Comparison of ENCODE assay signal across 1 cellular context in the genomic region with DNA sequence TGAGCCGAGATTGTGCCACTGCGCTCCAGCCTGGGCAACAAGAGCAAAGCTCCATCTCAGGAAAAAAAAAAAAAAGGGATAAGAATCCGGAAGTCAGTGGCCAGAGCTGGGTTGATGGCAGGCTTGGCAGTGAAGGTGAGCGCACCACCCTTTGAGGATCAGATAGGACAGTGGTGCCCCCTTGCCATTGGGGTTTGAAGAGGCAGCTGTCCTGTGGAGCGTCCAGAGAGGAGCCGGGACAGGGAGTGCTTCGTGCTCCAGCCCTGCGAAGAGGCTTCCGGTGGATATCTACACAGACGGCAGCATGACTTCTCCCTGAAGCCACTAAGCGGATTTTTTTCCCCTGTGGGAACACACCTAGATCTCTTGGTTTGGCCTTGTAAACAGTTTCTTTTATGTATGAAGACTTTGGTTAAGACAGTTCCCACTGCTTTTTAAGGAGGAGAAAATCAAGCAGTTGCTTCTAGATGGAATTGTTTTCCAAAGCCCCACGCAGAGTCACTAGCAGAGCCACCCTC.
TF ChIP-seq lines count a peak whose summit lies in the region.

No MANE protein-coding gene starts in this region.

TF ChIP-seq in WTC11, 78 proteins besides CTCF, POLR2A, EP300 and RAD21 (continued from another document):
- TF ChIP-seq, protein P1, sequence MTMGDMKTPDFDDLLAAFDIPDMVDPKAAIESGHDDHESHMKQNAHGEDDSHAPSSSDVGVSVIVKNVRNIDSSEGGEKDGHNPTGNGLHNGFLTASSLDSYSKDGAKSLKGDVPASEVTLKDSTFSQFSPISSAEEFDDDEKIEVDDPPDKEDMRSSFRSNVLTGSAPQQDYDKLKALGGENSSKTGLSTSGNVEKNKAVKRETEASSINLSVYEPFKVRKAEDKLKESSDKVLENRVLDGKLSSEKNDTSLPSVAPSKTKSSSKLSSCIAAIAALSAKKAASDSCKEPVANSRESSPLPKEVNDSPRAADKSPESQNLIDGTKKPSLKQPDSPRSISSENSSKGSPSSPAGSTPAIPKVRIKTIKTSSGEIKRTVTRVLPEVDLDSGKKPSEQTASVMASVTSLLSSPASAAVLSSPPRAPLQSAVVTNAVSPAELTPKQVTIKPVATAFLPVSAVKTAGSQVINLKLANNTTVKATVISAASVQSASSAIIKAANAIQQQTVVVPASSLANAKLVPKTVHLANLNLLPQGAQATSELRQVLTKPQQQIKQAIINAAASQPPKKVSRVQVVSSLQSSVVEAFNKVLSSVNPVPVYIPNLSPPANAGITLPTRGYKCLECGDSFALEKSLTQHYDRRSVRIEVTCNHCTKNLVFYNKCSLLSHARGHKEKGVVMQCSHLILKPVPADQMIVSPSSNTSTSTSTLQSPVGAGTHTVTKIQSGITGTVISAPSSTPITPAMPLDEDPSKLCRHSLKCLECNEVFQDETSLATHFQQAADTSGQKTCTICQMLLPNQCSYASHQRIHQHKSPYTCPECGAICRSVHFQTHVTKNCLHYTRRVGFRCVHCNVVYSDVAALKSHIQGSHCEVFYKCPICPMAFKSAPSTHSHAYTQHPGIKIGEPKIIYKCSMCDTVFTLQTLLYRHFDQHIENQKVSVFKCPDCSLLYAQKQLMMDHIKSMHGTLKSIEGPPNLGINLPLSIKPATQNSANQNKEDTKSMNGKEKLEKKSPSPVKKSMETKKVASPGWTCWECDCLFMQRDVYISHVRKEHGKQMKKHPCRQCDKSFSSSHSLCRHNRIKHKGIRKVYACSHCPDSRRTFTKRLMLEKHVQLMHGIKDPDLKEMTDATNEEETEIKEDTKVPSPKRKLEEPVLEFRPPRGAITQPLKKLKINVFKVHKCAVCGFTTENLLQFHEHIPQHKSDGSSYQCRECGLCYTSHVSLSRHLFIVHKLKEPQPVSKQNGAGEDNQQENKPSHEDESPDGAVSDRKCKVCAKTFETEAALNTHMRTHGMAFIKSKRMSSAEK (CRISPR knock-in tag; IDR thresholded peaks at IDR 0.05; ENCODE audit: borderline replicate concordance), result no peak
- TF ChIP-seq JUN (CRISPR knock-in tag; IDR thresholded peaks at IDR 0.05), result no peak
- TF ChIP-seq MYBL2 (CRISPR knock-in tag; IDR thresholded peaks at IDR 0.05), result no peak
- no peak for TF ChIP-seq NFATC4 (CRISPR knock-in tag; IDR thresholded peaks at IDR 0.05)
